23 cellular contexts compared by ENCODE assay signal in genomic region chr21:44944596-44944995, GRCh38.
"Had no signal": no experiment of that assay in that cellular context is flagged by ENCODE, and none has a peak within 500 bp of the region (broad histone marks: within the 10 kb centered on the region; RNA-seq: fewer than 3 reads in every experiment).

No MANE protein-coding gene starts in this region.

- ATAC-seq: gastroesophageal sphincter; stimulated activated effector memory CD8-positive, alpha-beta T cell treated with anti-CD3 and anti-CD28 coated beads, Interleukin-12 subunit alpha, Interleukin-12 subunit beta, amount 100 ng/mL, for 72 hours had no signal

- H3K27me3 Mint-ChIP-seq: activated CD4-positive, alpha-beta memory T cell treated with anti-CD3 and anti-CD28 coated beads for 36 hours; dendritic cell treated with granulocyte-macrophage colony-stimulating factor and Interleukin-4, amounts not matched to agents 40 ng/mL and 50 ng/mL, for 4 days; progenitor cell of endocrine pancreas had no signal

- H3K36me3 ChIP-seq: thoracic aorta had no signal

- DNase-seq: activated CD4-positive, alpha-beta memory T cell treated with anti-CD3 and anti-CD28 coated beads for 36 hours; activated CD4-positive, CD25-positive, alpha-beta regulatory T cell treated with anti-CD3 and anti-CD28 coated beads, Interleukin-2, amount 50 U/mL, for 72 hours; activated gamma-delta T cell treated with Interleukin-2 at 50 U/mL for 16 hours; activated T-cell treated with anti-CD3 and anti-CD28 coated beads for 4 hours; cerebellar nuclear complex; effector memory CD4-positive, alpha-beta T cell; occipital lobe; stimulated activated CD4-positive, alpha-beta T cell treated with anti-CD3 and anti-CD28 coated beads, Interleukin-15, amount 100 ng/mL, for 24 hours; stimulated activated CD4-positive, alpha-beta T cell treated with anti-CD3 and anti-CD28 coated beads, Interleukin-2, amount 100 ng/mL, for 48 hours; SW 1271; T-helper 2 cell had no signal

- H3K9me3 Mint-ChIP-seq: activated CD4-positive, alpha-beta memory T cell treated with anti-CD3 and anti-CD28 coated beads for 36 hours; activated T-helper 1 cell treated with anti-CD3 and anti-CD28 coated beads, Interleukin-12 subunit alpha, Interleukin-12 subunit beta, Interleukin-2, Interleukin-4 antibody, amounts not matched to agents 30 ng/mL and 10 ng/mL and 1 ng/mL, durations not matched to agents 14 hours and 24 hours and 36 hours; dendritic cell treated with granulocyte-macrophage colony-stimulating factor and Interleukin-4, amounts not matched to agents 40 ng/mL and 50 ng/mL, for 4 days; nephron; stimulated activated effector memory CD8-positive, alpha-beta T cell treated with anti-CD3 and anti-CD28 coated beads, Interleukin-12 subunit alpha, Interleukin-12 subunit beta, amount 100 ng/mL, for 72 hours had no signal

- H3K9me3 ChIP-seq: ascending aorta, breast epithelium, esophagus muscularis mucosa, gastroesophageal sphincter, thoracic aorta had no signal

- H3K4me3 Mint-ChIP-seq: activated CD4-positive, alpha-beta memory T cell treated with anti-CD3 and anti-CD28 coated beads for 36 hours; activated T-helper 1 cell treated with anti-CD3 and anti-CD28 coated beads, Interleukin-12 subunit alpha, Interleukin-12 subunit beta, Interleukin-2, Interleukin-4 antibody, amounts not matched to agents 30 ng/mL and 10 ng/mL and 1 ng/mL, durations not matched to agents 14 hours and 24 hours and 36 hours; dendritic cell treated with granulocyte-macrophage colony-stimulating factor and Interleukin-4, amounts not matched to agents 40 ng/mL and 50 ng/mL, for 4 days; stimulated activated effector memory CD8-positive, alpha-beta T cell treated with anti-CD3 and anti-CD28 coated beads, Interleukin-12 subunit alpha, Interleukin-12 subunit beta, amount 100 ng/mL, for 72 hours had no signal

- H3K4me3 ChIP-seq: ascending aorta, breast epithelium, esophagus muscularis mucosa, gastroesophageal sphincter, skin epidermis, thoracic aorta had no signal

- H3K27ac Mint-ChIP-seq: activated CD4-positive, alpha-beta memory T cell treated with anti-CD3 and anti-CD28 coated beads for 36 hours; activated T-helper 1 cell treated with anti-CD3 and anti-CD28 coated beads, Interleukin-12 subunit alpha, Interleukin-12 subunit beta, Interleukin-2, Interleukin-4 antibody, amounts not matched to agents 30 ng/mL and 10 ng/mL and 1 ng/mL, durations not matched to agents 14 hours and 24 hours and 36 hours; dendritic cell treated with granulocyte-macrophage colony-stimulating factor and Interleukin-4, amounts not matched to agents 40 ng/mL and 50 ng/mL, for 4 days; nephron; progenitor cell of endocrine pancreas had no signal

- H3K27me3 ChIP-seq: ascending aorta, breast epithelium, esophagus muscularis mucosa, gastroesophageal sphincter had no signal

- H3K27ac ChIP-seq: ascending aorta, breast epithelium, esophagus muscularis mucosa, gastroesophageal sphincter, skin epidermis, thoracic aorta, VCaP had no signal
